14 cellular contexts compared by ENCODE assay signal in genomic region chr3:142808103-142808917, GRCh38.
DNase-seq lines count a peak whose midpoint lies in the region; ATAC-seq, FAIRE-seq and TF ChIP-seq lines count a peak whose summit lies in the region.
"Had no signal": no experiment of that assay in that cellular context is flagged by ENCODE, and none has a peak within 500 bp of the region (broad histone marks: within the 10 kb centered on the region; RNA-seq: fewer than 3 reads in every experiment).

No MANE protein-coding gene starts in this region.

- no peaks in the 10 kb centered on the region for H3K79me2 ChIP-seq in K562 (ENCODE audit: control insufficient read depth, insufficient read depth, low read length)

- WGBS in K562 (ENCODE audit: insufficient coverage, low coverage, missing lambda C conversion rate) = 28% methylated on average over 9 of the region's 9 CpGs

- no peaks in the 10 kb centered on the region for H3K36me3 Mint-ChIP-seq in mesothelial cell of epicardium
- H3K36me3 Mint-ChIP-seq: activated naive CD4-positive, alpha-beta T cell treated with anti-CD3 and anti-CD28 coated beads, Interleukin-2, amount 50 U/mL, for 24 hours; naive B cell had no signal

- H3K9ac ChIP-seq in K562 (ENCODE audit: insufficient read depth in 1 of 2, low read depth in 2 of 2, low read length in 2 of 2) = no peak overlapping the region; a peak in 1 of 4 replicates

- H3K27me3 Mint-ChIP-seq in mesothelial cell of epicardium (ENCODE audit: low read depth) = no peaks in the 10 kb centered on the region
- H3K27me3 Mint-ChIP-seq: activated naive CD4-positive, alpha-beta T cell treated with anti-CD3 and anti-CD28 coated beads, Interleukin-2, amount 50 U/mL, for 24 hours had no signal

- H3K27ac ChIP-seq in K562 (ENCODE audit: extremely low read depth, low read depth, low read length) = no peak overlapping the region
- H3K27ac ChIP-seq: transverse colon had no signal

- H4K20me1 ChIP-seq in K562 (replicated peaks; ENCODE audit: control insufficient read depth, insufficient read depth, low read length) = no peaks in the 10 kb centered on the region

- H3K27me3 ChIP-seq in K562 (ENCODE audit: control insufficient read depth in 2 of 2, insufficient read depth in 2 of 2, low read length in 2 of 2) = no peaks in the 10 kb centered on the region
- H3K27me3 ChIP-seq: transverse colon had no signal

- no peaks in the 10 kb centered on the region for H3K4me1 Mint-ChIP-seq in mesothelial cell of epicardium
- H3K4me1 Mint-ChIP-seq: activated naive CD4-positive, alpha-beta T cell treated with anti-CD3 and anti-CD28 coated beads, Interleukin-2, amount 50 U/mL, for 24 hours; naive B cell had no signal

- POLR2A ChIA-PET in K562 (lab: Yijun Ruan, JAX) = interaction anchor here (1.1 to 1.5 kb wide), 3 partner anchors 8 to 21 kb away, joined by 5 to 6 read pairs (median 5); no protein-coding TSS in a partner anchor

- TF ChIP-seq RAD21 in K562 (CRISPR knock-in tag; conservative IDR thresholded peaks at IDR 0.05 in 1 of 2, IDR thresholded peaks at IDR 0.05 in 1 of 2) = no peak

- no peak for FAIRE-seq in K562 (lab: Jason Lieb, UNC)
- FAIRE-seq: GM19239 had no signal

- no peak overlapping the region for H3K27ac Mint-ChIP-seq in mesothelial cell of epicardium
- H3K27ac Mint-ChIP-seq: activated naive CD4-positive, alpha-beta T cell treated with anti-CD3 and anti-CD28 coated beads, Interleukin-2, amount 50 U/mL, for 24 hours had no signal

- H3K4me1 ChIP-seq in K562 (replicated peaks in 1 of 2; ENCODE audit: control insufficient read depth in 2 of 2, insufficient read depth in 2 of 2, low read length in 2 of 2) = no peaks in the 10 kb centered on the region
- H3K4me1 ChIP-seq: transverse colon had no signal

- H3K4me3 ChIP-seq in K562 = no peak overlapping the region
- H3K4me3 ChIP-seq: transverse colon had no signal

- H3K9me3 ChIP-seq in K562 (replicated peaks; ENCODE audit: control insufficient read depth, insufficient read depth, low read depth, low read length) = no peaks in the 10 kb centered on the region
- H3K9me3 ChIP-seq: transverse colon had no signal

- no peak for TF ChIP-seq POLR2A in K562 (conservative IDR thresholded peaks at IDR 0.05)

- H3K4me3 Mint-ChIP-seq in mesothelial cell of epicardium = no peak overlapping the region
- H3K4me3 Mint-ChIP-seq: activated naive CD4-positive, alpha-beta T cell treated with anti-CD3 and anti-CD28 coated beads, Interleukin-2, amount 50 U/mL, for 24 hours; naive B cell had no signal

- no peak overlapping the region for H3K4me2 ChIP-seq in K562 (ENCODE audit: insufficient read depth, low read length)

- intact Hi-C loops in K562 (cut with micrococcal nuclease) = no loop called here

- TF ChIP-seq CTCF in K562 (IDR thresholded peaks at IDR 0.05 in 2 of 3, conservative IDR thresholded peaks at IDR 0.05 in 1 of 3; ENCODE audit: insufficient read depth in 2 of 3, low read depth in 1 of 3, low read length in 3 of 3) (no peak), mesothelial cell of epicardium (IDR thresholded peaks at IDR 0.05; ENCODE audit: unreplicated experiment) (no peak)

- CTCF ChIA-PET in K562 (lab: Yijun Ruan, JAX; ENCODE audit: low intra/inter-chr PET ratio) = no interaction called here

- peak; percentile 77 for ATAC-seq in K562
- ATAC-seq in HG02938 (IDR thresholded peaks at IDR 0.05; ENCODE audit: unreplicated experiment) = no peak

- no peaks in the 10 kb centered on the region for H3K9me3 Mint-ChIP-seq in mesothelial cell of epicardium
- H3K9me3 Mint-ChIP-seq: activated naive CD4-positive, alpha-beta T cell treated with anti-CD3 and anti-CD28 coated beads, Interleukin-2, amount 50 U/mL, for 24 hours; naive B cell had no signal

- no peak overlapping the region for H2AFZ ChIP-seq in K562 (ENCODE audit: low read depth, low read length)

- peak; percentile 96 for DNase-seq in ELR (ENCODE audit: low read depth)
- peak; percentile 67 for DNase-seq in LHCN-M2 (ENCODE audit: low read depth)
- DNase-seq in K562 (ENCODE audit: extremely low read depth in 1 of 4, low spot score in 3 of 4) = peak in 1 of 4 experiments; percentile 21
- DNase-seq in myocyte (ENCODE audit: low read depth) = peak; percentile 5
- DNase-seq in NOMO-1 (lab: John Stamatoyannopoulos, UW; ENCODE audit: unreplicated experiment in 2 of 2) = no peak
- no peak for DNase-seq in mesothelial cell of epicardium (ENCODE audit: low spot score in 2 of 2, unreplicated experiment in 2 of 2)
- no peak for DNase-seq in COR-L47 (lab: John Stamatoyannopoulos, UW)
- DNase-seq: GF-D8, naive B cell, NCI-H510A treated with DMSO at 0.1 percent for 48 hours, transverse colon had no signal

- peaks cover 4% of the 10 kb centered on the region; the same call in 1 of the 3 replicates for H3K36me3 ChIP-seq in K562 (ENCODE audit: control insufficient read depth, insufficient read depth, low read length)
- H3K36me3 ChIP-seq: transverse colon had no signal

- peak; percentile 42; the same call in 1 of the 2 replicates for TF ChIP-seq EP300 in K562 (IDR thresholded peaks at IDR 0.05; ENCODE audit: low read length)

- in situ Hi-C loops in K562 (cut with MboI) = no loop called here

- no peaks in the 10 kb centered on the region for H3K9me1 ChIP-seq in K562 (ENCODE audit: control insufficient read depth, insufficient read depth, low read length)

- BruUV-seq in K562 (replicated peaks; lab: Mats Ljungman, UMichigan) = no TSS peak

TF ChIP-seq in K562, 482 proteins besides CTCF, POLR2A, EP300 and RAD21 (continues in another document):
- peak; percentile 32; the same call in 1 of the 2 replicates for TF ChIP-seq TFE3 (CRISPR knock-in tag; IDR thresholded peaks at IDR 0.05)
- TF ChIP-seq CTBP1 (IDR thresholded peaks at IDR 0.05; ENCODE audit: borderline replicate concordance) = peak; percentile 65; the same call in 1 of the 2 replicates
- TF ChIP-seq, protein P1, sequence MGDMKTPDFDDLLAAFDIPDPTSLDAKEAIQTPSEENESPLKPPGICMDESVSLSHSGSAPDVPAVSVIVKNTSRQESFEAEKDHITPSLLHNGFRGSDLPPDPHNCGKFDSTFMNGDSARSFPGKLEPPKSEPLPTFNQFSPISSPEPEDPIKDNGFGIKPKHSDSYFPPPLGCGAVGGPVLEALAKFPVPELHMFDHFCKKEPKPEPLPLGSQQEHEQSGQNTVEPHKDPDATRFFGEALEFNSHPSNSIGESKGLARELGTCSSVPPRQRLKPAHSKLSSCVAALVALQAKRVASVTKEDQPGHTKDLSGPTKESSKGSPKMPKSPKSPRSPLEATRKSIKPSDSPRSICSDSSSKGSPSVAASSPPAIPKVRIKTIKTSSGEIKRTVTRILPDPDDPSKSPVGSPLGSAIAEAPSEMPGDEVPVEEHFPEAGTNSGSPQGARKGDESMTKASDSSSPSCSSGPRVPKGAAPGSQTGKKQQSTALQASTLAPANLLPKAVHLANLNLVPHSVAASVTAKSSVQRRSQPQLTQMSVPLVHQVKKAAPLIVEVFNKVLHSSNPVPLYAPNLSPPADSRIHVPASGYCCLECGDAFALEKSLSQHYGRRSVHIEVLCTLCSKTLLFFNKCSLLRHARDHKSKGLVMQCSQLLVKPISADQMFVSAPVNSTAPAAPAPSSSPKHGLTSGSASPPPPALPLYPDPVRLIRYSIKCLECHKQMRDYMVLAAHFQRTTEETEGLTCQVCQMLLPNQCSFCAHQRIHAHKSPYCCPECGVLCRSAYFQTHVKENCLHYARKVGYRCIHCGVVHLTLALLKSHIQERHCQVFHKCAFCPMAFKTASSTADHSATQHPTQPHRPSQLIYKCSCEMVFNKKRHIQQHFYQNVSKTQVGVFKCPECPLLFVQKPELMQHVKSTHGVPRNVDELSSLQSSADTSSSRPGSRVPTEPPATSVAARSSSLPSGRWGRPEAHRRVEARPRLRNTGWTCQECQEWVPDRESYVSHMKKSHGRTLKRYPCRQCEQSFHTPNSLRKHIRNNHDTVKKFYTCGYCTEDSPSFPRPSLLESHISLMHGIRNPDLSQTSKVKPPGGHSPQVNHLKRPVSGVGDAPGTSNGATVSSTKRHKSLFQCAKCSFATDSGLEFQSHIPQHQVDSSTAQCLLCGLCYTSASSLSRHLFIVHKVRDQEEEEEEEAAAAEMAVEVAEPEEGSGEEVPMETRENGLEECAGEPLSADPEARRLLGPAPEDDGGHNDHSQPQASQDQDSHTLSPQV (IDR thresholded peaks at IDR 0.05) = 0 out of 2 replicates have a peak, but pooled peaks have one; percentile 11
- no peak for TF ChIP-seq SAFB2 (IDR thresholded peaks at IDR 0.05; ENCODE audit: borderline replicate concordance, low read depth, low read length, severe bottlenecking)
- no peak for TF ChIP-seq U2AF1 (optimal IDR thresholded peaks at IDR 0.05; ENCODE audit: low read depth, low read length)
- peak; percentile 5 for TF ChIP-seq FOS (IDR thresholded peaks at IDR 0.05; ENCODE audit: extremely low read depth, insufficient read length)
- 0 out of 2 replicates have a peak, but pooled peaks have one; percentile 18 for TF ChIP-seq SMARCE1 (IDR thresholded peaks at IDR 0.05)
- TF ChIP-seq MTA2 (IDR thresholded peaks at IDR 0.05; ENCODE audit: low read depth) = no peak
- no peak for TF ChIP-seq ZNF445 (CRISPR knock-in tag; IDR thresholded peaks at IDR 0.05; ENCODE audit: low read depth)

Comparison
In these comparisons a context has a peak if more than half of its experiments do, and no peak if none do; other contexts are left out.
1. DNase-seq: peak in ELR (single experiment), LHCN-M2 (single experiment) and myocyte (single experiment); none in NOMO-1 (0 of 2), mesothelial cell of epicardium (0 of 2) and COR-L47 (single experiment).